Comparison of ENCODE assay signal across 19 cellular contexts in the genomic region with DNA sequence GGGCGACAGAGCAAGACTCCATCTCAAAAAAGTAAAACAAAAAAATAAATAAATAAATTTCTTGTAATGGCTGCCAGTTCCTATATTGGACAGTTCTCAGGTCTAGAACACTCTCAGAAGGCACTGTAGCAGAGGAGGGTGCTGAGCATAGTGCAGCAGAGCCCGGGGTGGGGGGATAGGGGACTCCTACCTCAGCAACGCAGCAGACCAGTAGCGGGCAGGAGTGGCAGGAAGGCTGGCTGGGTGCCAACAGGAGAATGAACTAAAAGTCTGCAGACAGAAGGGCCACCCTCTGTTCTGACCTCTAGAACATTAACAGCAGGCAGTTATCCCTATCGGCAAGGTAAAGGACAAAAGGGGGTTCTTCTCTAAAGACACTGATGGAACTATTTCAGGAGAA. TPM values are rescaled to one million over a fixed set of nuclear protein-coding genes. Genes with fewer than 3 reads are reported as not detected.
A peak's percentile ranks its signal among the peaks of the same experiment; 100 is the strongest.
DNase-seq lines count a peak whose midpoint lies in the region; ATAC-seq and TF ChIP-seq lines count a peak whose summit lies in the region.
"Had no signal": no experiment of that assay in that cellular context is flagged by ENCODE, and none has a peak within 500 bp of the region (broad histone marks: within the 10 kb centered on the region; RNA-seq: fewer than 3 reads in every experiment).

No MANE protein-coding gene starts in this region.

- no peaks in the 10 kb centered on the region for H3K27me3 ChIP-seq in BE2C
- H3K27me3 ChIP-seq in H9 (ENCODE audit: insufficient read depth, low read length), result no peaks in the 10 kb centered on the region
- H3K27me3 ChIP-seq in hepatocyte, result no peaks in the 10 kb centered on the region
- H3K27me3 ChIP-seq: BLaER1 had no signal

- H3K56ac ChIP-seq in H9 (ENCODE audit: insufficient read length, low read depth, low read length), result no peak overlapping the region

- no peak overlapping the region for H3K18ac ChIP-seq in H9 (ENCODE audit: insufficient read length, low read depth, low read length)

- H3K9me3 ChIP-seq in BE2C (no peaks in the 10 kb centered on the region), H9 (ENCODE audit: control insufficient read depth, low read depth, low read length) (no peaks in the 10 kb centered on the region), hepatocyte (ENCODE audit: low read depth) (no peaks in the 10 kb centered on the region)
- H3K9me3 ChIP-seq: A549, HAP-1 had no signal

- peak; percentile 41 for DNase-seq in BE2C
- DNase-seq in H9, result no peak
- DNase-seq in WTC11 (ENCODE audit: low spot score), result no peak
- no peak for DNase-seq in hepatocyte (ENCODE audit: low spot score)
- no peak for DNase-seq in HuH-7.5 (ENCODE audit: low spot score)
- DNase-seq: Calu3; CD4-positive, CD25-positive, alpha-beta regulatory T cell; DMS153; DMS79 treated with DMSO at 0.1 percent for 48 hours; EL; GOT3; HFFc6; KG1 had no signal

- no peak overlapping the region for H2AFZ ChIP-seq in H9 (ENCODE audit: low read length)
- H2AFZ ChIP-seq in hepatocyte, result no peak overlapping the region

- peaks cover 2 to 29% (median 5%) of the 10 kb centered on the region in 3 experiments; a peak in 6 of 7 replicates for H3K36me3 Mint-ChIP-seq in H9 (ENCODE audit: insufficient read depth in 1 of 3, low read depth in 3 of 3)
- H3K36me3 Mint-ChIP-seq in WTC11, result peaks cover 3% of the 10 kb centered on the region; the same call in 1 of the 2 replicates
- H3K36me3 Mint-ChIP-seq: CD4-positive, CD25-positive, alpha-beta regulatory T cell had no signal

- H4K20me1 ChIP-seq in H9 (ENCODE audit: control insufficient read depth, insufficient read depth, insufficient read length) (no peaks in the 10 kb centered on the region), hepatocyte (ENCODE audit: insufficient read depth, poor library complexity, severe bottlenecking) (no peaks in the 10 kb centered on the region)
- H4K20me1 ChIP-seq: BLaER1 had no signal

- peaks cover 5% of the 10 kb centered on the region for H3K79me1 ChIP-seq in H9 (ENCODE audit: insufficient read depth, low read depth, low read length, poor library complexity, severe bottlenecking)

- no peaks in the 10 kb centered on the region for H3K27me3 Mint-ChIP-seq in H9 (ENCODE audit: low read depth)
- no peaks in the 10 kb centered on the region for H3K27me3 Mint-ChIP-seq in WTC11 (ENCODE audit: low read depth)
- H3K27me3 Mint-ChIP-seq: CD4-positive, CD25-positive, alpha-beta regulatory T cell had no signal

- peak overlapping the region; percentile 9 to 31 (median 27); a peak in 2 of 7 replicates for H3K27ac Mint-ChIP-seq in H9
- peak overlapping the region; percentile 46; the same call in 1 of the 2 replicates for H3K27ac Mint-ChIP-seq in WTC11
- H3K27ac Mint-ChIP-seq: HFFc6 had no signal

- no peak overlapping the region for H3K4me3 Mint-ChIP-seq in H9
- no peak overlapping the region for H3K4me3 Mint-ChIP-seq in WTC11
- H3K4me3 Mint-ChIP-seq: HFFc6 had no signal

- TF ChIP-seq CTCF in BE2C (IDR thresholded peaks at IDR 0.05; ENCODE audit: low read depth, low read length) (no peak), H9 (conservative IDR thresholded peaks at IDR 0.05) (no peak), WTC11 (IDR thresholded peaks at IDR 0.05) (no peak), hepatocyte (IDR thresholded peaks at IDR 0.05; ENCODE audit: poor library complexity) (no peak)

- H2AK5ac ChIP-seq in H9 (ENCODE audit: insufficient read length, low read length), result no peak overlapping the region

- no peak overlapping the region for H2BK20ac ChIP-seq in H9 (ENCODE audit: low read depth, low read length, poor library complexity, severe bottlenecking)

- H2BK5ac ChIP-seq in H9 (ENCODE audit: insufficient read length, low read length), result no peak overlapping the region

- H4K91ac ChIP-seq in H9 (ENCODE audit: insufficient read length, low read depth, low read length), result no peak overlapping the region

- H2BK15ac ChIP-seq in H9 (ENCODE audit: low read depth, low read length), result no peak overlapping the region

- no peak overlapping the region for H4K5ac ChIP-seq in H9 (ENCODE audit: insufficient read length, low read depth, low read length)

- ATAC-seq in WTC11 (no peak), GM19467 (IDR thresholded peaks at IDR 0.05; ENCODE audit: unreplicated experiment) (no peak), HG02798 (IDR thresholded peaks at IDR 0.05; ENCODE audit: poor library complexity, unreplicated experiment) (no peak)

- peaks cover 2% of the 10 kb centered on the region; the same call in 1 of the 2 replicates for H3K79me2 ChIP-seq in H9 (ENCODE audit: insufficient read depth, low read length)
- peaks cover 45% of the 10 kb centered on the region for H3K79me2 ChIP-seq in hepatocyte

- H3K23me2 ChIP-seq in H9 (ENCODE audit: insufficient read length, low read depth, low read length, poor library complexity, severe bottlenecking), result no peaks in the 10 kb centered on the region

- POLR2A ChIA-PET in WTC11 (lab: Charles Lee), result no interaction called here

- CTCF ChIA-PET in WTC11 (lab: Charles Lee), result no interaction called here

- H3T11ph ChIP-seq in H9 (ENCODE audit: low read length), result no peak overlapping the region

- no peak overlapping the region for H4K8ac ChIP-seq in H9 (replicated peaks; ENCODE audit: insufficient read length, low read depth, low read length)

- no peak overlapping the region for H3K27ac ChIP-seq in H9 (ENCODE audit: insufficient read length, low read depth, low read length)
- H3K27ac ChIP-seq in hepatocyte, result peak overlapping the region; percentile 75
- H3K27ac ChIP-seq: BLaER1, HL-60 had no signal

- H3K36me3 ChIP-seq in BE2C, result no peaks in the 10 kb centered on the region
- H3K36me3 ChIP-seq in hepatocyte (replicated peaks; ENCODE audit: insufficient read depth, low read depth), result no peaks in the 10 kb centered on the region
- H3K36me3 ChIP-seq: BLaER1, HAP-1 had no signal

- no peak overlapping the region for H2BK120ac ChIP-seq in H9 (ENCODE audit: low read depth, low read length, poor library complexity, severe bottlenecking)

- H3K4me1 Mint-ChIP-seq in H9 (peaks cover 4 to 10% of the 10 kb centered on the region in 2 experiments), WTC11 (peaks cover 9% of the 10 kb centered on the region; the same call in 1 of the 2 replicates)

- WGBS in H9 (ENCODE audit: extremely low coverage, insufficient read length, low lambda C conversion rate), result no CpG with 5 or more reads among the region's 5 CpGs
- 95% methylated on average over 5 of the region's 5 CpGs for WGBS in hepatocyte (ENCODE audit: low lambda C conversion rate, missing lambda C conversion rate)

- H3K14ac ChIP-seq in H9 (ENCODE audit: insufficient read depth, low read length), result no peak overlapping the region

- H3K4me3 ChIP-seq in BE2C (ENCODE audit: low read depth, low read length) (no peak overlapping the region), hepatocyte (no peak overlapping the region)
- H3K4me3 ChIP-seq: A549, BLaER1, HAP-1 had no signal

- H3K9me3 Mint-ChIP-seq in H9 (peaks cover 0 to 2% of the 10 kb centered on the region in 2 experiments; a peak in 1 of 5 replicates), WTC11 (peaks cover 7% of the 10 kb centered on the region; the same call in 1 of the 2 replicates)
- H3K9me3 Mint-ChIP-seq: CD4-positive, CD25-positive, alpha-beta regulatory T cell; HFFc6 had no signal

- no peak overlapping the region for H3K9ac ChIP-seq in H9 (ENCODE audit: extremely low read depth, insufficient read length, low read length)
- H3K9ac ChIP-seq: BLaER1 had no signal

- H3K4me1 ChIP-seq in BE2C (no peaks in the 10 kb centered on the region), H9 (ENCODE audit: insufficient read depth, low read length) (no peaks in the 10 kb centered on the region; the same call in 1 of the 2 replicates), hepatocyte (ENCODE audit: insufficient read depth) (peaks cover 6% of the 10 kb centered on the region)
- H3K4me1 ChIP-seq: HAP-1 had no signal

- no peak overlapping the region for H2BK12ac ChIP-seq in H9 (ENCODE audit: insufficient read length, low read depth, low read length)

- no peak overlapping the region for H3K23ac ChIP-seq in H9 (ENCODE audit: insufficient read length, low read depth, low read length)

- H3K4me2 ChIP-seq in H9 (ENCODE audit: insufficient read depth, insufficient read length, low read length) (no peak overlapping the region), hepatocyte (no peak overlapping the region)
- H3K4me2 ChIP-seq: BLaER1 had no signal

- H3K9me2 ChIP-seq in hepatocyte (replicated peaks; ENCODE audit: insufficient read depth), result no peaks in the 10 kb centered on the region

- H3K4ac ChIP-seq in H9 (ENCODE audit: low read depth, low read length), result no peak overlapping the region

TF ChIP-seq in WTC11, 78 proteins besides CTCF, POLR2A, EP300 and RAD21 (continues in another document):
- no peak for TF ChIP-seq JUN (CRISPR knock-in tag; IDR thresholded peaks at IDR 0.05)
- no peak for TF ChIP-seq ZNF317 (CRISPR knock-in tag; IDR thresholded peaks at IDR 0.05; ENCODE audit: borderline replicate concordance, low read depth)
- TF ChIP-seq, protein P1, sequence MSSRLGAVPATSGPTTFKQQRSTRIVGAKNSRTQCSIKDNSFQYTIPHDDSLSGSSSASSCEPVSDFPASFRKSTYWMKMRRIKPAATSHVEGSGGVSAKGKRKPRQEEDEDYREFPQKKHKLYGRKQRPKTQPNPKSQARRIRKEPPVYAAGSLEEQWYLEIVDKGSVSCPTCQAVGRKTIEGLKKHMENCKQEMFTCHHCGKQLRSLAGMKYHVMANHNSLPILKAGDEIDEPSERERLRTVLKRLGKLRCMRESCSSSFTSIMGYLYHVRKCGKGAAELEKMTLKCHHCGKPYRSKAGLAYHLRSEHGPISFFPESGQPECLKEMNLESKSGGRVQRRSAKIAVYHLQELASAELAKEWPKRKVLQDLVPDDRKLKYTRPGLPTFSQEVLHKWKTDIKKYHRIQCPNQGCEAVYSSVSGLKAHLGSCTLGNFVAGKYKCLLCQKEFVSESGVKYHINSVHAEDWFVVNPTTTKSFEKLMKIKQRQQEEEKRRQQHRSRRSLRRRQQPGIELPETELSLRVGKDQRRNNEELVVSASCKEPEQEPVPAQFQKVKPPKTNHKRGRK (CRISPR knock-in tag; IDR thresholded peaks at IDR 0.05; ENCODE audit: borderline replicate concordance), result no peak
- no peak for TF ChIP-seq SMAD4 (CRISPR knock-in tag; IDR thresholded peaks at IDR 0.05)
- TF ChIP-seq SOX15 (CRISPR knock-in tag; IDR thresholded peaks at IDR 0.05), result no peak
- TF ChIP-seq ZNF121 (CRISPR knock-in tag; IDR thresholded peaks at IDR 0.05), result no peak
- TF ChIP-seq, protein P2, sequence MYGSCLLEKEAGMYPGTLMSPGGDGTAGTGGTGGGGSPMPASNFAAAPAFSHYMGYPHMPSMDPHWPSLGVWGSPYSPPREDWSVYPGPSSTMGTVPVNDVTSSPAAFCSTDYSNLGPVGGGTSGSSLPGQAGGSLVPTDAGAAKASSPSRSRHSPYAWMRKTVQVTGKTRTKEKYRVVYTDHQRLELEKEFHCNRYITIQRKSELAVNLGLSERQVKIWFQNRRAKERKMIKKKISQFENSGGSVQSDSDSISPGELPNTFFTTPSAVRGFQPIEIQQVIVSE (CRISPR knock-in tag; IDR thresholded peaks at IDR 0.05; ENCODE audit: borderline replicate concordance), result no peak
- no peak for TF ChIP-seq ZNF232 (CRISPR knock-in tag; IDR thresholded peaks at IDR 0.05)

RNA-seq across cellular contexts. Expression of a gene that starts 20.2 kb away (rescaled TPM):
- polyA plus RNA-seq in BE2C (2012; ENCODE audit: insufficient read depth, insufficient read length, low read depth), result 2.1 TPM
- total RNA-seq in H9 (2021), result 43.8 and 47.3 TPM in 2 replicates
- 34.4 to 38.1 TPM (median 36.8 TPM) in 3 replicates for total RNA-seq in WTC11 (2021)
- 22.5 and 30.9 TPM in 2 replicates for total RNA-seq in hepatocyte
- 19.8 and 23.4 TPM in 2 replicates for polyA plus RNA-seq in hepatocyte
